ENCODE assay signal across 10 cellular contexts in the genomic region with DNA sequence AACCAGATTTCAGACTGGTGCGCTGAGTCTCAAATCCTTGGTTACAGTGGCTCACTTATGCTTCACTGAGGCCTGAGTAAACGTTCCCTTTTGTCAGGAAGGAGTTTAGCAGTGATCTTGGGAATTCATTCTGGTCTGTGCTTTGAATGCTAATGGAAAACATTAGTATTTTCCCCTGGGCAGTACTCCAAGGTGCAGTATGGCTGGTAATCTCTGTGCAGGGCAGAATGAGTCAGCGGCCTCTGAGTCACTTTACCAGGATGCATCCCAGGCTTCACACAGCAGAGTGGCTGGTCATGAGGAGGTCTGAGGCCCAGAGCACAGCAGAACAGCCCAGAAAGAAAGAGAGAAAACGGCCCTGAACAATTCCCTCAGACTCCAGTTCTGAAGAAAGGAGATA. TPM values are rescaled to one million over a fixed set of nuclear protein-coding genes. Genes with fewer than 3 reads are reported as not detected.
A peak's percentile ranks its signal among the peaks of the same experiment; 100 is the strongest.
DNase-seq lines count a peak whose midpoint lies in the region; ATAC-seq and TF ChIP-seq lines count a peak whose summit lies in the region.
"Had no signal": no experiment of that assay in that cellular context is flagged by ENCODE, and none has a peak within 500 bp of the region (broad histone marks: within the 10 kb centered on the region; RNA-seq: fewer than 3 reads in every experiment).

No MANE protein-coding gene starts in this region.

- TF ChIP-seq CTCF in type B pancreatic cell (conservative IDR thresholded peaks at IDR 0.05), result no peak

- H3K4me3 Mint-ChIP-seq in type B pancreatic cell (no peak overlapping the region), T-helper 17 cell (no peak overlapping the region)

- H3K4me1 Mint-ChIP-seq in type B pancreatic cell (ENCODE audit: unreplicated experiment), result no peaks in the 10 kb centered on the region
- no peaks in the 10 kb centered on the region for H3K4me1 Mint-ChIP-seq in T-helper 17 cell

- ATAC-seq in esophagus mucosa (peak; percentile 99), T-helper 17 cell (no peak)
- ATAC-seq: GM12878 had no signal

- H3K27ac Mint-ChIP-seq in type B pancreatic cell, result no peak overlapping the region
- H3K27ac Mint-ChIP-seq in T-helper 17 cell, result no peak overlapping the region

- H3K36me3 Mint-ChIP-seq in type B pancreatic cell (no peaks in the 10 kb centered on the region), T-helper 17 cell (ENCODE audit: low read depth) (no peaks in the 10 kb centered on the region)

- DNase-seq in AG08396 (ENCODE audit: low spot score) (peak; percentile 83), NCI-H446 (lab: John Stamatoyannopoulos, UW) (peak; percentile 9 to 79), myocyte (ENCODE audit: low read depth) (peak; percentile 93), type B pancreatic cell (ENCODE audit: extremely low spot score, unreplicated experiment) (no peak), T-helper 17 cell (no peak), COR-L47 (lab: John Stamatoyannopoulos, UW) (no peak), cerebellar nuclear complex (lab: John Stamatoyannopoulos, UW) (no peak)

- H3K9me3 ChIP-seq in T-helper 17 cell (ENCODE audit: control insufficient read depth, low read length, poor library complexity, severe bottlenecking), result no peaks in the 10 kb centered on the region
- H3K9me3 ChIP-seq: thyroid gland had no signal

- H3K27me3 Mint-ChIP-seq in type B pancreatic cell (peaks cover 38% of the 10 kb centered on the region), T-helper 17 cell (peaks cover 43% of the 10 kb centered on the region)

- no peaks in the 10 kb centered on the region for H3K9me3 Mint-ChIP-seq in type B pancreatic cell

RNA-seq across cellular contexts. Expression of a gene that starts 54.0 kb away (rescaled TPM):
- total RNA-seq in esophagus mucosa, result not detected
- total RNA-seq in myocyte, result not detected in 2 replicates
- 28.4 TPM for polyA plus RNA-seq in myocyte (2012)
- 0.33 TPM in 1 of 2 replicates, not detected in the other for total RNA-seq in type B pancreatic cell (ENCODE audit: low replicate concordance)
- not detected for total RNA-seq in T-helper 17 cell
- total RNA-seq: GM12878, thyroid gland had no signal

Comparison
In these comparisons a context has a peak if more than half of its experiments do, and no peak if none do; other contexts are left out.
1. DNase-seq: peak in AG08396 (single experiment), NCI-H446 (2 of 2) and myocyte (single experiment); none in type B pancreatic cell (single experiment), T-helper 17 cell (0 of 3), COR-L47 (single experiment) and cerebellar nuclear complex (0 of 2).